22 cellular contexts compared by ENCODE assay signal in the genomic region with DNA sequence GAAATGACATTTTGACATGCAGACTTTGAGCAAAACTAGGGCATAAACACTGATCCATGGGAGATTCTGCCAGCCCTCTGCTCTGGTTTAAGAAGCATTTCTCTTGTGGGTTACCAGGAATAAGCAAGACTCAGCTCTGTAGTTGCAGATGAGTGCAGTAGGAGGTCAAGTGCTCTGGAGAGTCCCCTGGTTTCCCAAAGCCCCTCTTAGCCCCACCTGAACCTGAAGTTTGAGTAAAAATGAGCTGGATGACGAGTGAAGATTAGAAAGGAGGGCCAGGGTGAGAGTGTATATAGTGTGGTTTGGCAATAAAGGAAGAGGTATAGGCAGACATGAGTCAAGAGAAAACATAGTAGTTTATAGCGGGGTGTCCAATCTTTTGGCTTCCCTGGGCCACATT.
"Had no signal": no experiment of that assay in that cellular context is flagged by ENCODE, and none has a peak within 500 bp of the region (broad histone marks: within the 10 kb centered on the region; RNA-seq: fewer than 3 reads in every experiment).

No MANE protein-coding gene starts in this region.

- H3K27me3 Mint-ChIP-seq: activated CD4-positive, alpha-beta memory T cell treated with anti-CD3 and anti-CD28 coated beads for 36 hours had no signal

- ATAC-seq: body of pancreas; left lung; lower lobe of right lung; naive thymus-derived CD8-positive, alpha-beta T cell; right cardiac atrium; stimulated activated naive CD8-positive, alpha-beta T cell treated with anti-CD3 and anti-CD28 coated beads, Interleukin-15, Interleukin-2, amounts not matched to agents 100 U/mL and 50 U/mL, for 24 hours had no signal

- H3K4me1 Mint-ChIP-seq: activated naive CD8-positive, alpha-beta T cell treated with anti-CD3 and anti-CD28 coated beads for 36 hours; naive thymus-derived CD8-positive, alpha-beta T cell; neural progenitor cell had no signal

- H3K36me3 Mint-ChIP-seq: activated CD4-positive, alpha-beta memory T cell treated with anti-CD3 and anti-CD28 coated beads for 36 hours; activated naive CD8-positive, alpha-beta T cell treated with anti-CD3 and anti-CD28 coated beads for 36 hours; naive thymus-derived CD8-positive, alpha-beta T cell had no signal

- H3K9me3 Mint-ChIP-seq: activated CD4-positive, alpha-beta memory T cell treated with anti-CD3 and anti-CD28 coated beads for 36 hours; activated naive CD4-positive, alpha-beta T cell treated with anti-CD3 and anti-CD28 coated beads for 36 hours; activated naive CD8-positive, alpha-beta T cell treated with anti-CD3 and anti-CD28 coated beads for 36 hours; naive thymus-derived CD8-positive, alpha-beta T cell had no signal

- H3K4me3 Mint-ChIP-seq: activated CD4-positive, alpha-beta memory T cell treated with anti-CD3 and anti-CD28 coated beads for 36 hours; activated naive CD4-positive, alpha-beta T cell treated with anti-CD3 and anti-CD28 coated beads for 36 hours; activated naive CD8-positive, alpha-beta T cell treated with anti-CD3 and anti-CD28 coated beads for 36 hours; naive thymus-derived CD8-positive, alpha-beta T cell; neural progenitor cell had no signal

- H3K27ac Mint-ChIP-seq: activated CD4-positive, alpha-beta memory T cell treated with anti-CD3 and anti-CD28 coated beads for 36 hours; activated naive CD4-positive, alpha-beta T cell treated with anti-CD3 and anti-CD28 coated beads for 36 hours; activated naive CD8-positive, alpha-beta T cell treated with anti-CD3 and anti-CD28 coated beads for 36 hours; naive thymus-derived CD8-positive, alpha-beta T cell; neural progenitor cell had no signal

- DNase-seq: activated CD4-positive, alpha-beta memory T cell treated with anti-CD3 and anti-CD28 coated beads for 36 hours; activated CD4-positive, alpha-beta T cell treated with anti-CD3 and anti-CD28 coated beads for 48 hours; activated CD4-positive, CD25-positive, alpha-beta regulatory T cell; activated effector memory CD4-positive, alpha-beta T cell treated with anti-CD3 and anti-CD28 coated beads, Interleukin-2, amount 50 U/mL, for 16 hours; activated naive CD4-positive, alpha-beta T cell treated with anti-CD3 and anti-CD28 coated beads for 36 hours; activated naive CD8-positive, alpha-beta T cell treated with anti-CD3 and anti-CD28 coated beads for 36 hours; activated T-cell treated with anti-CD3 and anti-CD28 coated beads, Interleukin-2, amount 50 U/mL, for 48 hours; adrenal gland; aorta; body of pancreas; effector memory CD4-positive, alpha-beta T cell; left lung; lower lobe of right lung; mesenchymal stem cell; naive thymus-derived CD8-positive, alpha-beta T cell; posterior cingulate gyrus; right cardiac atrium; spleen; stimulated activated naive CD8-positive, alpha-beta T cell treated with anti-CD3 and anti-CD28 coated beads, Interleukin-15, Interleukin-2, amounts not matched to agents 100 U/mL and 50 U/mL, for 24 hours; testis; transverse colon had no signal
